In genomic region chr10:15797346-15797745, GRCh38 we compare ENCODE assay signal across 26 cellular contexts.
"Had no signal": no experiment of that assay in that cellular context is flagged by ENCODE, and none has a peak within 500 bp of the region (broad histone marks: within the 10 kb centered on the region; RNA-seq: fewer than 3 reads in every experiment).

No MANE protein-coding gene starts in this region.

- H3K4me3 Mint-ChIP-seq: activated CD4-positive, alpha-beta memory T cell treated with anti-CD3 and anti-CD28 coated beads for 36 hours; activated CD4-positive, alpha-beta T cell treated with anti-CD3 and anti-CD28 coated beads, Interleukin-2, amount 10 ng/mL, durations not matched to agents 7 days and 5 days; activated naive CD4-positive, alpha-beta T cell treated with anti-CD3 and anti-CD28 coated beads, Interleukin-2, amount 10 ng/mL, durations not matched to agents 7 days and 5 days; activated naive CD8-positive, alpha-beta T cell treated with anti-CD3 and anti-CD28 coated beads, Interleukin-2, amount 10 ng/mL, durations not matched to agents 7 days and 5 days; IgD-negative memory B cell; T-helper 1 cell treated with Interleukin-12 subunit alpha and Interleukin-12 subunit beta and Interleukin-4 antibody, amounts not matched to agents 30 μg/mL and 1 μg/mL, for 36 hours had no signal

- H3K36me3 ChIP-seq: adrenal gland had no signal

- H3K9me3 Mint-ChIP-seq: T-helper 1 cell treated with Interleukin-12 subunit alpha and Interleukin-12 subunit beta and Interleukin-4 antibody, amounts not matched to agents 30 μg/mL and 1 μg/mL, for 36 hours had no signal

- H3K9ac ChIP-seq: KMS-11 had no signal

- H3K4me2 ChIP-seq: KMS-11, PC-9 had no signal

- H3K4me1 Mint-ChIP-seq: activated naive CD4-positive, alpha-beta T cell treated with anti-CD3 and anti-CD28 coated beads, Interleukin-2, amount 10 ng/mL, durations not matched to agents 7 days and 5 days had no signal

- H3K27me3 ChIP-seq: adrenal gland had no signal

- DNase-seq: activated CD4-positive, alpha-beta memory T cell treated with anti-CD3 and anti-CD28 coated beads for 36 hours; activated CD4-positive, alpha-beta T cell treated with anti-CD3 and anti-CD28 coated beads, Interleukin-2, amount 10 ng/mL, durations not matched to agents 7 days and 5 days; activated CD4-positive, CD25-positive, alpha-beta regulatory T cell; activated CD8-positive, alpha-beta memory T cell treated with anti-CD3 and anti-CD28 coated beads for 24 hours; activated gamma-delta T cell treated with Interleukin-2 at 50 U/mL for 16 hours; activated naive CD4-positive, alpha-beta T cell treated with anti-CD3 and anti-CD28 coated beads, Interleukin-2, amount 10 ng/mL, durations not matched to agents 7 days and 5 days; activated naive CD8-positive, alpha-beta T cell treated with anti-CD3 and anti-CD28 coated beads, Interleukin-2, amount 10 ng/mL, durations not matched to agents 7 days and 5 days; activated T-cell treated with anti-CD3 and anti-CD28 coated beads, Interleukin-2, amount 50 U/mL, for 48 hours; adrenal gland; anterior cingulate cortex; cerebellar nuclear complex; MM.1S; NCI-H1105 treated with DMSO at 0.1 percent for 48 hours; NCI-H187 treated with DMSO at 0.1 percent for 48 hours; NCI-H2171; NCI-H2227 treated with DMSO at 0.1 percent for 48 hours; NCI-H446 treated with DMSO at 0.1 percent for 48 hours; NCI-H526; NCI-H82; PC-9; SHP77 treated with DMSO at 0.1 percent for 48 hours; T-helper 9 cell had no signal

- H2AFZ ChIP-seq: PC-9 had no signal

- H3K4me3 ChIP-seq: adrenal gland, PC-9 had no signal

- H3K27ac ChIP-seq: adrenal gland, KMS-11, PC-9 had no signal

- H3K27ac Mint-ChIP-seq: activated CD4-positive, alpha-beta memory T cell treated with anti-CD3 and anti-CD28 coated beads for 36 hours; activated CD4-positive, alpha-beta T cell treated with anti-CD3 and anti-CD28 coated beads, Interleukin-2, amount 10 ng/mL, durations not matched to agents 7 days and 5 days; activated naive CD4-positive, alpha-beta T cell treated with anti-CD3 and anti-CD28 coated beads, Interleukin-2, amount 10 ng/mL, durations not matched to agents 7 days and 5 days; activated naive CD8-positive, alpha-beta T cell treated with anti-CD3 and anti-CD28 coated beads, Interleukin-2, amount 10 ng/mL, durations not matched to agents 7 days and 5 days; activated T-helper 2 cell treated with anti-CD3 and anti-CD28 coated beads, Interferon-gamma antibody, Interleukin-2, Interleukin-4, amounts not matched to agents 10 μg/mL and 5 μg/mL and 100 μg/mL, durations not matched to agents 14 hours and 24 hours and 36 hours; IgD-negative memory B cell; T-helper 1 cell treated with Interleukin-12 subunit alpha and Interleukin-12 subunit beta and Interleukin-4 antibody, amounts not matched to agents 30 μg/mL and 1 μg/mL, for 36 hours had no signal

- H3K9me3 ChIP-seq: adrenal gland had no signal

- H3K27me3 Mint-ChIP-seq: activated CD4-positive, alpha-beta memory T cell treated with anti-CD3 and anti-CD28 coated beads for 36 hours; activated CD4-positive, alpha-beta T cell treated with anti-CD3 and anti-CD28 coated beads, Interleukin-2, amount 10 ng/mL, durations not matched to agents 7 days and 5 days; activated naive CD4-positive, alpha-beta T cell treated with anti-CD3 and anti-CD28 coated beads, Interleukin-2, amount 10 ng/mL, durations not matched to agents 7 days and 5 days; activated naive CD8-positive, alpha-beta T cell treated with anti-CD3 and anti-CD28 coated beads, Interleukin-2, amount 10 ng/mL, durations not matched to agents 7 days and 5 days; IgD-negative memory B cell had no signal
